In genomic region chrX:85107407-85107806, GRCh38 we compare ENCODE assay signal across 31 cellular contexts.
DNase-seq lines count a peak whose midpoint lies in the region; FAIRE-seq and TF ChIP-seq lines count a peak whose summit lies in the region.
"Had no signal": no experiment of that assay in that cellular context is flagged by ENCODE, and none has a peak within 500 bp of the region (broad histone marks: within the 10 kb centered on the region; RNA-seq: fewer than 3 reads in every experiment).

No MANE protein-coding gene starts in this region.

- peak; percentile 8 for DNase-seq in AG10803 (ENCODE audit: low read depth)
- DNase-seq in HT1080 (ENCODE audit: low read depth) = peak; percentile 40
- peak; percentile 6 for DNase-seq in SK-MEL-5 (ENCODE audit: low read depth, low spot score)
- peak; percentile 3 for DNase-seq in iris pigment epithelial cell (ENCODE audit: low read depth)
- DNase-seq in HTR-8/SVneo (ENCODE audit: insufficient read length, low spot score) = no peak
- DNase-seq in globus pallidus (ENCODE audit: low spot score) = no peak
- no peak for DNase-seq in activated naive CD4-positive, alpha-beta T cell (lab: John Stamatoyannopoulos, UW)
- DNase-seq in ascending aorta (ENCODE audit: low spot score in 2 of 2) = no peak
- DNase-seq: activated CD4-positive, alpha-beta T cell treated with anti-CD3 and anti-CD28 coated beads, Interleukin-2, amount 50 U/mL, for 1 hour; activated CD4-positive, CD25-positive, alpha-beta regulatory T cell; activated effector memory CD4-positive, alpha-beta T cell treated with Interleukin-2 at 50 U/mL for 16 hours; activated naive CD8-positive, alpha-beta T cell treated with anti-CD3 and anti-CD28 coated beads, Interleukin-2, amount 10 ng/mL, durations not matched to agents 7 days and 5 days; activated T-cell treated with anti-CD3 and anti-CD28 coated beads, Interleukin-2, amount 50 U/mL, for 1 hour; CD8-positive, alpha-beta T cell; effector memory CD4-positive, alpha-beta T cell; EL; gastrocnemius medialis; left ventricle myocardium superior; NCI-H146; NCI-H82; stimulated activated CD4-positive, alpha-beta T cell treated with anti-CD3 and anti-CD28 coated beads, Interleukin-12 subunit alpha, Interleukin-12 subunit beta, amount 100 ng/mL, for 4 hours; stimulated activated CD4-positive, alpha-beta T cell treated with anti-CD3 and anti-CD28 coated beads, Interleukin-2, amount 100 ng/mL, for 48 hours; stimulated activated naive CD8-positive, alpha-beta T cell treated with anti-CD3 and anti-CD28 coated beads, Interleukin-15, amount 100 ng/mL, for 72 hours had no signal

- no peak overlapping the region for H3K4me3 ChIP-seq in AG10803 (ENCODE audit: low read length)
- no peak overlapping the region for H3K4me3 ChIP-seq in ascending aorta
- H3K4me3 ChIP-seq: A549, coronary artery, gastrocnemius medialis, SK-N-MC had no signal

- H3K27ac ChIP-seq in ascending aorta = no peak overlapping the region
- H3K27ac ChIP-seq: A549, coronary artery, gastrocnemius medialis, KMS-11, SK-N-MC had no signal

- no peaks in the 10 kb centered on the region for H3K4me1 ChIP-seq in ascending aorta
- H3K4me1 ChIP-seq: A549, gastrocnemius medialis had no signal

- no peaks in the 10 kb centered on the region for H3K36me3 ChIP-seq in ascending aorta
- H3K36me3 ChIP-seq: gastrocnemius medialis had no signal

- H3K9me3 ChIP-seq in ascending aorta = no peaks in the 10 kb centered on the region
- H3K9me3 ChIP-seq: A549, gastrocnemius medialis had no signal

- no peaks in the 10 kb centered on the region for H3K27me3 ChIP-seq in ascending aorta
- H3K27me3 ChIP-seq: gastrocnemius medialis had no signal

- no peak for TF ChIP-seq CTCF in AG10803 (conservative IDR thresholded peaks at IDR 0.05; ENCODE audit: low read length)
- TF ChIP-seq CTCF in ascending aorta (IDR thresholded peaks at IDR 0.05) = no peak

- intact Hi-C loops in ascending aorta (cut with DNase I) = no loop called here

- in situ Hi-C loops in SK-MEL-5 (cut with HindIII; ENCODE audit: low pct_unique_long_range_greater_than_20kb, low sequenced_read_pairs) = no loop called here

- FAIRE-seq in HTR-8/SVneo (lab: Jason Lieb, UNC) = no peak
- FAIRE-seq: A549, GM19239, H1, RCC 7860, urothelium cell line had no signal

Comparison
In these comparisons a context has a peak if more than half of its experiments do, and no peak if none do; other contexts are left out.
1. DNase-seq: peak in AG10803 (single experiment), HT1080 (single experiment), SK-MEL-5 (single experiment) and iris pigment epithelial cell (single experiment); none in HTR-8/SVneo (single experiment), globus pallidus (single experiment), activated naive CD4-positive, alpha-beta T cell (0 of 4) and ascending aorta (0 of 2).